In genomic region chr13:114041493-114041892, GRCh38 we compare ENCODE assay signal across 17 cellular contexts.
DNase-seq lines count a peak whose midpoint lies in the region; ATAC-seq, FAIRE-seq and TF ChIP-seq lines count a peak whose summit lies in the region.
"Had no signal": no experiment of that assay in that cellular context is flagged by ENCODE, and none has a peak within 500 bp of the region (broad histone marks: within the 10 kb centered on the region; RNA-seq: fewer than 3 reads in every experiment).

No MANE protein-coding gene starts in this region.

- H3K79me2 ChIP-seq in H9 (ENCODE audit: insufficient read depth, low read length) (peaks cover 4% of the 10 kb centered on the region; the same call in 1 of the 2 replicates), PC-9 (ENCODE audit: low read depth) (no peaks in the 10 kb centered on the region)

- no peaks in the 10 kb centered on the region for H3K9me2 ChIP-seq in PC-9 (ENCODE audit: insufficient read depth)

- H4K91ac ChIP-seq in H9 (ENCODE audit: insufficient read length, low read depth, low read length) = no peak overlapping the region

- H2AK5ac ChIP-seq in H9 (ENCODE audit: insufficient read length, low read length) = no peak overlapping the region

- H3K4me3 Mint-ChIP-seq in H9 = no peak overlapping the region
- H3K4me3 Mint-ChIP-seq in stimulated activated naive B cell treated with anti-CD40 and anti-IgM and Interleukin-4, amounts not matched to agents 10 μg/mL and 1 μg/mL and 100 μg/mL, for 72 hours = no peak overlapping the region

- H2BK120ac ChIP-seq in H9 (ENCODE audit: low read depth, low read length, poor library complexity, severe bottlenecking) = no peak overlapping the region

- H3K4me3 ChIP-seq in left ventricle myocardium inferior (no peak overlapping the region), bronchial epithelial cell (ENCODE audit: low read depth, low read length) (no peak overlapping the region), PC-9 (no peak overlapping the region)
- H3K4me3 ChIP-seq: BLaER1 had no signal

- POLR2A ChIA-PET in PC-9 (lab: Charles Lee; ENCODE audit: unreplicated experiment) = no interaction called here

- no peak overlapping the region for H4K8ac ChIP-seq in H9 (replicated peaks; ENCODE audit: insufficient read length, low read depth, low read length)

- no peak overlapping the region; the same call in 1 of the 2 replicates for H3K14ac ChIP-seq in H9 (ENCODE audit: insufficient read depth, low read length)

- peaks cover 15 to 36% of the 10 kb centered on the region in 2 experiments for H3K4me1 Mint-ChIP-seq in H9
- peaks cover 17 to 27% of the 10 kb centered on the region in 2 donors for H3K4me1 Mint-ChIP-seq in stimulated activated naive B cell treated with anti-CD40 and anti-IgM and Interleukin-4, amounts not matched to agents 10 μg/mL and 1 μg/mL and 100 μg/mL, for 72 hours

- peaks cover 3% of the 10 kb centered on the region for H4K20me1 ChIP-seq in H9 (ENCODE audit: control insufficient read depth, insufficient read depth, insufficient read length)
- no peaks in the 10 kb centered on the region for H4K20me1 ChIP-seq in PC-9 (ENCODE audit: insufficient read depth)

- H3K27ac ChIP-seq in left ventricle myocardium inferior (replicated peaks) (no peak overlapping the region), H9 (ENCODE audit: insufficient read length, low read depth, low read length) (no peak overlapping the region), PC-9 (no peak overlapping the region)
- H3K27ac ChIP-seq: BLaER1, KMS-11 had no signal

- peak; percentile 72 for FAIRE-seq in bronchial epithelial cell (lab: Jason Lieb, UNC)

- no peaks in the 10 kb centered on the region; a peak in 2 of 5 replicates for H3K9me3 Mint-ChIP-seq in H9
- peaks cover 0 to 3% of the 10 kb centered on the region in 2 donors for H3K9me3 Mint-ChIP-seq in stimulated activated naive B cell treated with anti-CD40 and anti-IgM and Interleukin-4, amounts not matched to agents 10 μg/mL and 1 μg/mL and 100 μg/mL, for 72 hours

- intact Hi-C loops in Right ventricle myocardium superior (cut with DNase I) = no loop called here
- intact Hi-C loops in left ventricle myocardium inferior (cut with micrococcal nuclease) = no loop called here
- intact Hi-C loops in PC-9 (cut with micrococcal nuclease; ENCODE audit: unreplicated experiment) = no loop called here

- no peak overlapping the region for H2BK5ac ChIP-seq in H9 (ENCODE audit: insufficient read length, low read length)

- H2AFZ ChIP-seq in H9 (ENCODE audit: low read length) (no peak overlapping the region), PC-9 (no peak overlapping the region)

- H3K18ac ChIP-seq in H9 (ENCODE audit: insufficient read length, low read depth, low read length) = peak overlapping the region; percentile 27

- no peak overlapping the region for H2BK15ac ChIP-seq in H9 (ENCODE audit: low read depth, low read length)

- H2BK12ac ChIP-seq in H9 (ENCODE audit: insufficient read length, low read depth, low read length) = no peak overlapping the region

- H3K4me2 ChIP-seq in H9 (ENCODE audit: insufficient read depth, insufficient read length, low read length) (no peak overlapping the region), PC-9 (no peak overlapping the region)
- H3K4me2 ChIP-seq: BLaER1, KMS-11 had no signal

- H3T11ph ChIP-seq in H9 (ENCODE audit: low read length) = no peak overlapping the region

- CTCF ChIA-PET in PC-9 (lab: Charles Lee) = no interaction called here

- peaks cover 18% of the 10 kb centered on the region for H3K4me1 ChIP-seq in left ventricle myocardium inferior
- no peaks in the 10 kb centered on the region for H3K4me1 ChIP-seq in H9 (ENCODE audit: insufficient read depth, low read length)
- H3K4me1 ChIP-seq in PC-9 (replicated peaks; ENCODE audit: insufficient read depth) = no peaks in the 10 kb centered on the region

- H3K27me3 ChIP-seq in left ventricle myocardium inferior (ENCODE audit: low read depth) (no peaks in the 10 kb centered on the region), H9 (ENCODE audit: insufficient read depth, low read length) (no peaks in the 10 kb centered on the region), bronchial epithelial cell (ENCODE audit: control insufficient read depth, insufficient read depth, low read length) (no peaks in the 10 kb centered on the region), PC-9 (ENCODE audit: insufficient read depth, low read depth) (no peaks in the 10 kb centered on the region)
- H3K27me3 ChIP-seq: BLaER1 had no signal

- no peak overlapping the region for H4K5ac ChIP-seq in H9 (ENCODE audit: insufficient read length, low read depth, low read length)

- H3K27ac Mint-ChIP-seq in H9 = no peak overlapping the region; a peak in 1 of 7 replicates
- peak overlapping the region; percentile 81 for H3K27ac Mint-ChIP-seq in stimulated activated naive B cell treated with anti-CD40 and anti-IgM and Interleukin-4, amounts not matched to agents 10 μg/mL and 1 μg/mL and 100 μg/mL, for 72 hours

- H3K79me1 ChIP-seq in H9 (ENCODE audit: insufficient read depth, low read depth, low read length, poor library complexity, severe bottlenecking) = no peaks in the 10 kb centered on the region

- BruUV-seq in PC-9 (replicated peaks; lab: Mats Ljungman, UMichigan) = no TSS peak

- H3K4ac ChIP-seq in H9 (ENCODE audit: low read depth, low read length) = no peak overlapping the region

- H3K9me3 ChIP-seq in left ventricle myocardium inferior (replicated peaks) (no peaks in the 10 kb centered on the region), H9 (ENCODE audit: control insufficient read depth, low read depth, low read length) (no peaks in the 10 kb centered on the region), PC-9 (ENCODE audit: insufficient read depth, low read depth) (no peaks in the 10 kb centered on the region)

- no peak overlapping the region for H2BK20ac ChIP-seq in H9 (ENCODE audit: low read depth, low read length, poor library complexity, severe bottlenecking)

- peak; percentile 11 for DNase-seq in Right ventricle myocardium superior
- DNase-seq in left ventricle myocardium inferior = no peak
- no peak for DNase-seq in H9
- DNase-seq in bronchial epithelial cell (ENCODE audit: low read depth) = no peak
- DNase-seq in stimulated activated naive B cell treated with anti-CD40 and anti-IgM and Interleukin-4, amounts not matched to agents 10 μg/mL and 1 μg/mL and 100 μg/mL, for 72 hours = no peak
- DNase-seq in PC-9 = no peak
- no peak for DNase-seq in COLO829 (ENCODE audit: low spot score)
- DNase-seq: DND-41, H7, MV-4-11, NCI-H1417, NCI-H187 treated with DMSO at 0.1 percent for 48 hours, NCI-H226, NCI-H524 treated with DMSO at 0.1 percent for 48 hours, PC-3 had no signal

- no peaks in the 10 kb centered on the region for H3F3A ChIP-seq in PC-9 (ENCODE audit: insufficient read depth, low read depth)

- no peak overlapping the region for H3K56ac ChIP-seq in H9 (ENCODE audit: insufficient read length, low read depth, low read length)

- H3K27me3 Mint-ChIP-seq in H9 (ENCODE audit: low read depth) = no peaks in the 10 kb centered on the region
- no peaks in the 10 kb centered on the region for H3K27me3 Mint-ChIP-seq in stimulated activated naive B cell treated with anti-CD40 and anti-IgM and Interleukin-4, amounts not matched to agents 10 μg/mL and 1 μg/mL and 100 μg/mL, for 72 hours

- H3K23me2 ChIP-seq in H9 (ENCODE audit: insufficient read length, low read depth, low read length, poor library complexity, severe bottlenecking) = no peaks in the 10 kb centered on the region

- no peak for ATAC-seq in Right ventricle myocardium superior (ENCODE audit: poor library complexity)
- ATAC-seq in stimulated activated naive B cell treated with anti-CD40 and anti-IgM and Interleukin-4, amounts not matched to agents 10 μg/mL and 1 μg/mL and 100 μg/mL, for 72 hours (replicated peaks) = no peak
- ATAC-seq: PC-3 had no signal

- H3K23ac ChIP-seq in H9 (ENCODE audit: insufficient read length, low read depth, low read length) = no peak overlapping the region

- WGBS in H9 (ENCODE audit: extremely low coverage, insufficient read length, low lambda C conversion rate) = no CpG with 5 or more reads among the region's 17 CpGs

- peaks cover 0 to 4% (median 0%) of the 10 kb centered on the region in 3 experiments; a peak in 1 of 7 replicates for H3K36me3 Mint-ChIP-seq in H9 (ENCODE audit: insufficient read depth in 1 of 3, low read depth in 3 of 3)
- H3K36me3 Mint-ChIP-seq in stimulated activated naive B cell treated with anti-CD40 and anti-IgM and Interleukin-4, amounts not matched to agents 10 μg/mL and 1 μg/mL and 100 μg/mL, for 72 hours = peaks cover 32 to 57% of the 10 kb centered on the region in 2 donors

- no peak for TF ChIP-seq CTCF in left ventricle myocardium inferior (IDR thresholded peaks at IDR 0.05; ENCODE audit: borderline replicate concordance)
- no peak for TF ChIP-seq CTCF in H9 (conservative IDR thresholded peaks at IDR 0.05)
- TF ChIP-seq CTCF in bronchial epithelial cell (IDR thresholded peaks at IDR 0.05; ENCODE audit: insufficient read depth, low read length, severe bottlenecking) = no peak
- no peak for TF ChIP-seq CTCF in PC-9 (conservative IDR thresholded peaks at IDR 0.05)

- H3K9ac ChIP-seq in H9 (ENCODE audit: extremely low read depth, insufficient read length, low read length) = no peak overlapping the region
- H3K9ac ChIP-seq: BLaER1, KMS-11 had no signal

- H3K36me3 ChIP-seq in left ventricle myocardium inferior = no peaks in the 10 kb centered on the region
- H3K36me3 ChIP-seq in bronchial epithelial cell (ENCODE audit: control insufficient read depth, insufficient read depth, low read length) = no peaks in the 10 kb centered on the region
- H3K36me3 ChIP-seq in PC-9 (ENCODE audit: low read depth) = no peaks in the 10 kb centered on the region
